ENCODE assay signal across 1 cellular context in genomic region chr4:15451866-15452765, GRCh38.
TF ChIP-seq lines count a peak whose summit lies in the region.

No MANE protein-coding gene starts in this region.

TF ChIP-seq in HepG2, 621 proteins besides CTCF, POLR2A, EP300 and RAD21:
- TF ChIP-seq ZNF609 (CRISPR knock-in tag; IDR thresholded peaks at IDR 0.05; ENCODE audit: borderline replicate concordance) (no peak), ATAD3A (CRISPR knock-in tag; IDR thresholded peaks at IDR 0.05) (no peak), ZNF329 (CRISPR knock-in tag; IDR thresholded peaks at IDR 0.05; ENCODE audit: low read depth) (no peak), NBN (conservative IDR thresholded peaks at IDR 0.05) (no peak), NAIF1 (CRISPR knock-in tag; IDR thresholded peaks at IDR 0.05; ENCODE audit: borderline replicate concordance) (no peak), YEATS4 (CRISPR knock-in tag; IDR thresholded peaks at IDR 0.05; ENCODE audit: borderline replicate concordance) (no peak), MTF2 (CRISPR knock-in tag; IDR thresholded peaks at IDR 0.05; ENCODE audit: borderline replicate concordance) (no peak), ZNF260 (CRISPR knock-in tag; IDR thresholded peaks at IDR 0.05; ENCODE audit: borderline replicate concordance, low read depth) (no peak), HNRNPH1 (optimal IDR thresholded peaks at IDR 0.05; ENCODE audit: low read depth, low read length) (no peak), TRIM22 (IDR thresholded peaks at IDR 0.05) (no peak)
